11 cellular contexts compared by ENCODE assay signal in the genomic region with DNA sequence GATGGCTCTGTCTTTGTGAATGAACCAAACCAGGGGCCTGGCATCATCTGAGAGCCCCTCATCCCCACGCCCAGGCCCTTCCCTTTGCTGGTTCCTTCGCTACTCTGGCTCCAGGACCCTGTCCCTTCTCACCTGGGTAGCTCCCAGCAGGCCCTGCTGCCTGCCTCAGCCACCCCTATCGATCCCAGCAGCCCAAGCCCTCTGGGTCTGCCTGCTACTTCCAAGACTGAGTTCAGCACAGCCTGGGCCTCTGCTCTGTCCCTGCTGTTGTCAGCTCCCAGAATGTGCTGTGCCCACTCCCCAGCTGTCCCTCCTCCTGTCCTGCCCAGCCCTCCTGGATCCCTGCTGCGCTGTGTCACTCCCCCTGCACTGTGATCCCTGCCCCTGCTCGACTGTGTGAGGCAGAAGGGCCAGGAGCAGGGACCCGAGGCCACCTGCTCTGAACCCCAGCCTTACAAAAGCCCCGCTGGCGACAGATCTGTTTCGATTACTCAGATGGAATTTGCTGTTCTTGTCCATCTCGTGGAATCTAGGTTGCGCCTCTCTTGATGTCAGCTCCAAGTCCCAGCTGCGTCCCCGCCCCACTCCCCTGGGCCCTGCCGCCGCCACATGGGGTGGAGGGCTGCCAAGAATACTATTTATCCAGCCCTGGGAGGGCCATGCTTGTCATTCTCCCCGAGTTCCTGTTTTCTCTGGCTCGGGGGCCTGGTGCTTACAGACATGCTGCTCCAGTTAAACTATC. TPM values are rescaled to one million over a fixed set of nuclear protein-coding genes. Genes with fewer than 3 reads are reported as not detected.
DNase-seq lines count a peak whose midpoint lies in the region; ATAC-seq, FAIRE-seq and TF ChIP-seq lines count a peak whose summit lies in the region.
"Had no signal": no experiment of that assay in that cellular context is flagged by ENCODE, and none has a peak within 500 bp of the region (broad histone marks: within the 10 kb centered on the region; RNA-seq: fewer than 3 reads in every experiment).

No MANE protein-coding gene starts in this region.

- H3K27ac ChIP-seq in gastroesophageal sphincter (peak overlapping the region in 3 of 4 donors; percentile 69 to 85 (median 76)), pancreas (peak overlapping the region; percentile 17 to 54 (median 30))
- H3K27ac ChIP-seq: HL-60, WERI-Rb-1 had no signal

- TF ChIP-seq CTCF in gastroesophageal sphincter (IDR thresholded peaks at IDR 0.05): no peak
- no peak for TF ChIP-seq CTCF in pancreas (IDR thresholded peaks at IDR 0.05)
- TF ChIP-seq CTCF in CD14-positive monocyte (IDR thresholded peaks at IDR 0.05): no peak

- DNase-seq in Ammon's horn (ENCODE audit: low spot score) (peak; percentile 81), pancreas (peak in 4 of 6 donors; percentile 26 to 65 (median 52)), CD14-positive monocyte (ENCODE audit: low spot score) (no peak), NCI-H446 treated with DMSO at 0.1 percent for 48 hours (lab: John Stamatoyannopoulos, UW) (no peak)
- no peak for DNase-seq in activated naive CD8-positive, alpha-beta T cell treated with anti-CD3 and anti-CD28 coated beads for 36 hours
- no peak for DNase-seq in activated CD8-positive, alpha-beta T cell treated with anti-CD3 and anti-CD28 coated beads, Interleukin-2, amount 10 ng/mL, durations not matched to agents 7 days and 5 days
- DNase-seq: stimulated activated naive CD4-positive, alpha-beta T cell treated with Interleukin-2 at 50 U/mL for 16 hours had no signal

- no peak for TF ChIP-seq EP300 in gastroesophageal sphincter (IDR thresholded peaks at IDR 0.05)

- CTCF ChIA-PET in activated CD8-positive, alpha-beta T cell treated with anti-CD3 and anti-CD28 coated beads, Interleukin-2, amount 10 ng/mL, durations not matched to agents 7 days and 5 days (lab: Charles Lee): no interaction called here

- FAIRE-seq in pancreas (lab: Jason Lieb, UNC): no peak

- H3K4me3 Mint-ChIP-seq in CD14-positive monocyte: no peak overlapping the region
- H3K4me3 Mint-ChIP-seq in activated naive CD8-positive, alpha-beta T cell treated with anti-CD3 and anti-CD28 coated beads for 36 hours: no peak overlapping the region
- no peak overlapping the region for H3K4me3 Mint-ChIP-seq in activated CD8-positive, alpha-beta T cell treated with anti-CD3 and anti-CD28 coated beads, Interleukin-2, amount 10 ng/mL, durations not matched to agents 7 days and 5 days

- H3K27me3 ChIP-seq in gastroesophageal sphincter: no peaks in the 10 kb centered on the region
- H3K27me3 ChIP-seq in pancreas: no peaks in the 10 kb centered on the region

- peaks cover 49 to 59% of the 10 kb centered on the region in 2 donors for H3K36me3 Mint-ChIP-seq in CD14-positive monocyte
- H3K36me3 Mint-ChIP-seq in activated naive CD8-positive, alpha-beta T cell treated with anti-CD3 and anti-CD28 coated beads for 36 hours: peaks cover 8% of the 10 kb centered on the region
- peaks cover 27% of the 10 kb centered on the region for H3K36me3 Mint-ChIP-seq in activated CD8-positive, alpha-beta T cell treated with anti-CD3 and anti-CD28 coated beads, Interleukin-2, amount 10 ng/mL, durations not matched to agents 7 days and 5 days (ENCODE audit: low read depth)

- peaks cover 2% of the 10 kb centered on the region for H3K4me1 Mint-ChIP-seq in CD14-positive monocyte
- peaks cover 9% of the 10 kb centered on the region for H3K4me1 Mint-ChIP-seq in activated naive CD8-positive, alpha-beta T cell treated with anti-CD3 and anti-CD28 coated beads for 36 hours
- H3K4me1 Mint-ChIP-seq in activated CD8-positive, alpha-beta T cell treated with anti-CD3 and anti-CD28 coated beads, Interleukin-2, amount 10 ng/mL, durations not matched to agents 7 days and 5 days (ENCODE audit: low read depth): no peaks in the 10 kb centered on the region

- H3K4me3 ChIP-seq in gastroesophageal sphincter (no peak overlapping the region), pancreas (no peak overlapping the region)

- H3K27me3 Mint-ChIP-seq in CD14-positive monocyte (ENCODE audit: low read depth in 3 of 3): no peaks in the 10 kb centered on the region
- H3K27me3 Mint-ChIP-seq in activated naive CD8-positive, alpha-beta T cell treated with anti-CD3 and anti-CD28 coated beads for 36 hours: no peaks in the 10 kb centered on the region
- H3K27me3 Mint-ChIP-seq in activated CD8-positive, alpha-beta T cell treated with anti-CD3 and anti-CD28 coated beads, Interleukin-2, amount 10 ng/mL, durations not matched to agents 7 days and 5 days (ENCODE audit: low read depth): no peaks in the 10 kb centered on the region

- no peak for TF ChIP-seq POLR2A in gastroesophageal sphincter (IDR thresholded peaks at IDR 0.05)

- ATAC-seq in SK-N-SH treated with all-trans-retinoic acid at 6 μM for 48 hours (peak; percentile 70), gastroesophageal sphincter (peak; percentile 92), pancreas (peak; percentile 76 to 91 (median 84))
- no peak for ATAC-seq in activated CD8-positive, alpha-beta T cell treated with anti-CD3 and anti-CD28 coated beads, Interleukin-2, amount 10 ng/mL, durations not matched to agents 7 days and 5 days

- H3K36me3 ChIP-seq in gastroesophageal sphincter: peaks cover 0 to 63% of the 10 kb centered on the region in 2 donors
- peaks cover 0 to 22% (median 18%) of the 10 kb centered on the region in 3 donors for H3K36me3 ChIP-seq in pancreas

- H3K9me3 ChIP-seq in gastroesophageal sphincter: no peaks in the 10 kb centered on the region
- H3K9me3 ChIP-seq in pancreas: no peaks in the 10 kb centered on the region

- intact Hi-C loops in pancreas (cut with DNase I) (no loop called here), CD14-positive monocyte (cut with micrococcal nuclease) (no loop called here)

- H3K27ac Mint-ChIP-seq in CD14-positive monocyte: peak overlapping the region in 3 of 7 donors; percentile 22 to 80 (median 36)
- no peak overlapping the region for H3K27ac Mint-ChIP-seq in activated naive CD8-positive, alpha-beta T cell treated with anti-CD3 and anti-CD28 coated beads for 36 hours
- H3K27ac Mint-ChIP-seq in activated CD8-positive, alpha-beta T cell treated with anti-CD3 and anti-CD28 coated beads, Interleukin-2, amount 10 ng/mL, durations not matched to agents 7 days and 5 days: no peak overlapping the region

- 36 to 100% methylated on average over 1 to 12 of the region's 17 CpGs for WGBS in gastroesophageal sphincter (ENCODE audit: low coverage in 1 of 2), 2 donors
- WGBS in pancreas, 2 donors: 65 to 70% methylated on average over 17 of the region's 17 CpGs

- peaks cover 0 to 3% (median 0%) of the 10 kb centered on the region in 7 donors for H3K9me3 Mint-ChIP-seq in CD14-positive monocyte
- H3K9me3 Mint-ChIP-seq in activated naive CD8-positive, alpha-beta T cell treated with anti-CD3 and anti-CD28 coated beads for 36 hours: no peaks in the 10 kb centered on the region
- H3K9me3 Mint-ChIP-seq in activated CD8-positive, alpha-beta T cell treated with anti-CD3 and anti-CD28 coated beads, Interleukin-2, amount 10 ng/mL, durations not matched to agents 7 days and 5 days (ENCODE audit: insufficient read depth): no peaks in the 10 kb centered on the region

- peaks cover 0 to 20% (median 14%) of the 10 kb centered on the region in 3 donors for H3K4me1 ChIP-seq in gastroesophageal sphincter
- H3K4me1 ChIP-seq in pancreas: no peaks in the 10 kb centered on the region

- POLR2A ChIA-PET in activated CD8-positive, alpha-beta T cell treated with anti-CD3 and anti-CD28 coated beads, Interleukin-2, amount 10 ng/mL, durations not matched to agents 7 days and 5 days (lab: Charles Lee): no interaction called here

TF ChIP-seq in SK-N-SH treated with all-trans-retinoic acid at 6 μM for 48 hours, 23 proteins besides CTCF, POLR2A, EP300 and RAD21 (continues in another document):
- TF ChIP-seq, protein P1, sequence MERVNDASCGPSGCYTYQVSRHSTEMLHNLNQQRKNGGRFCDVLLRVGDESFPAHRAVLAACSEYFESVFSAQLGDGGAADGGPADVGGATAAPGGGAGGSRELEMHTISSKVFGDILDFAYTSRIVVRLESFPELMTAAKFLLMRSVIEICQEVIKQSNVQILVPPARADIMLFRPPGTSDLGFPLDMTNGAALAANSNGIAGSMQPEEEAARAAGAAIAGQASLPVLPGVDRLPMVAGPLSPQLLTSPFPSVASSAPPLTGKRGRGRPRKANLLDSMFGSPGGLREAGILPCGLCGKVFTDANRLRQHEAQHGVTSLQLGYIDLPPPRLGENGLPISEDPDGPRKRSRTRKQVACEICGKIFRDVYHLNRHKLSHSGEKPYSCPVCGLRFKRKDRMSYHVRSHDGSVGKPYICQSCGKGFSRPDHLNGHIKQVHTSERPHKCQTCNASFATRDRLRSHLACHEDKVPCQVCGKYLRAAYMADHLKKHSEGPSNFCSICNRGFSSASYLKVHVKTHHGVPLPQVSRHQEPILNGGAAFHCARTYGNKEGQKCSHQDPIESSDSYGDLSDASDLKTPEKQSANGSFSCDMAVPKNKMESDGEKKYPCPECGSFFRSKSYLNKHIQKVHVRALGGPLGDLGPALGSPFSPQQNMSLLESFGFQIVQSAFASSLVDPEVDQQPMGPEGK (CRISPR knock-in tag; IDR thresholded peaks at IDR 0.05; ENCODE audit: borderline replicate concordance): peak; percentile 61; the same call in 1 of the 2 replicates
- TF ChIP-seq ESRRG (CRISPR knock-in tag; IDR thresholded peaks at IDR 0.05): no peak
- no peak for TF ChIP-seq ARNTL (CRISPR knock-in tag; IDR thresholded peaks at IDR 0.05; ENCODE audit: borderline replicate concordance, low read depth)

RNA-seq across cellular contexts. Expression of a gene that starts 13.0 kb away (rescaled TPM):
- total RNA-seq in gastroesophageal sphincter (10 to 100 TPM; 40.4 to 70.0 (median 52.8) TPM), pancreas (10 to 100 TPM; 17.9 to 28.1 (median 23.6) TPM)
- polyA plus RNA-seq in pancreas (10 to 100 TPM; 38.1 to 42.1 TPM), CD14-positive monocyte (100 to 1,000 TPM; 104 to 138 TPM)
- 100 to 1,000 TPM; 118 to 127 TPM for total RNA-seq in activated naive CD8-positive, alpha-beta T cell treated with anti-CD3 and anti-CD28 coated beads for 36 hours
- 10 to 100 TPM; 64.9 to 69.0 TPM for total RNA-seq in activated CD8-positive, alpha-beta T cell treated with anti-CD3 and anti-CD28 coated beads, Interleukin-2, amount 10 ng/mL, durations not matched to agents 7 days and 5 days

RNA-seq across cellular contexts. Expression of a gene that starts 13.0 kb away (rescaled TPM):
- total RNA-seq in gastroesophageal sphincter (10 to 100 TPM; 20.9 to 31.8 (median 24.9) TPM), pancreas (10 to 100 TPM in 3 of 6 donors, 1 to 10 TPM in 3; 8.5 to 13.3 (median 10.7) TPM)
- polyA plus RNA-seq in pancreas (10 to 100 TPM; 33.0 to 41.3 TPM), CD14-positive monocyte (1 to 10 TPM; 3.9 to 6.0 TPM)
- total RNA-seq in activated naive CD8-positive, alpha-beta T cell treated with anti-CD3 and anti-CD28 coated beads for 36 hours: 10 to 100 TPM; 25.5 to 27.0 TPM
- 10 to 100 TPM; 25.0 to 28.2 TPM for total RNA-seq in activated CD8-positive, alpha-beta T cell treated with anti-CD3 and anti-CD28 coated beads, Interleukin-2, amount 10 ng/mL, durations not matched to agents 7 days and 5 days

RNA-seq across cellular contexts. Expression of a gene that starts 48.9 kb away (rescaled TPM):
- total RNA-seq in gastroesophageal sphincter (100 to 1,000 TPM in 1 of 4 donors, 10 to 100 TPM in 3; 33.4 to 103 (median 74.7) TPM), pancreas (10 to 100 TPM; 16.9 to 33.7 (median 22.7) TPM)
- polyA plus RNA-seq in pancreas (10 to 100 TPM in 1 of 2 donors, 1 to 10 TPM in 1; 9.5 to 15.6 TPM), CD14-positive monocyte (1 to 10 TPM; 5.6 to 7.0 TPM)
- total RNA-seq in activated naive CD8-positive, alpha-beta T cell treated with anti-CD3 and anti-CD28 coated beads for 36 hours: 10 to 100 TPM; 12.8 to 15.4 TPM
- total RNA-seq in activated CD8-positive, alpha-beta T cell treated with anti-CD3 and anti-CD28 coated beads, Interleukin-2, amount 10 ng/mL, durations not matched to agents 7 days and 5 days: 10 to 100 TPM; 63.2 to 69.1 TPM

Comparison
In these comparisons a context has a peak if more than half of its experiments do, and no peak if none do; other contexts are left out.
1. DNase-seq: peak in Ammon's horn (single experiment) and pancreas (4 of 6); none in CD14-positive monocyte (single experiment), activated naive CD8-positive, alpha-beta T cell treated with anti-CD3 and anti-CD28 coated beads for 36 hours (single experiment), activated CD8-positive, alpha-beta T cell treated with anti-CD3 and anti-CD28 coated beads, Interleukin-2, amount 10 ng/mL, durations not matched to agents 7 days and 5 days (single experiment) and NCI-H446 treated with DMSO at 0.1 percent for 48 hours (single experiment).